8 cellular contexts compared by ENCODE assay signal in genomic region chr16:31265329-31266245, GRCh38. TPM values are rescaled to one million over a fixed set of nuclear protein-coding genes. Genes with fewer than 3 reads are reported as not detected.
DNase-seq lines count a peak whose midpoint lies in the region; ATAC-seq and TF ChIP-seq lines count a peak whose summit lies in the region.

No MANE protein-coding gene starts in this region.

- peaks cover 39% of the 10 kb centered on the region for H3K4me1 Mint-ChIP-seq in memory B cell

- peak overlapping the region; percentile 93 for H3K27ac Mint-ChIP-seq in memory B cell

- H3K27me3 ChIP-seq in HCT116 (ENCODE audit: insufficient read depth, low read length) (no peaks in the 10 kb centered on the region), upper lobe of right lung (no peaks in the 10 kb centered on the region)

- RAD21 ChIA-PET in HCT116 (lab: Charles Lee; ENCODE audit: low non-redundant PET in 1 of 2, low total read pairs in 2 of 2, uncharacterized antibody in 2 of 2, unreplicated experiment in 2 of 2) = no interaction called here

- no peaks in the 10 kb centered on the region for H3K9me3 Mint-ChIP-seq in memory B cell

- H3K27ac ChIP-seq in HCT116 (ENCODE audit: low read depth, low read length) (no peak overlapping the region), upper lobe of right lung (no peak overlapping the region)

- H3K4me3 ChIP-seq in GM12875 (ENCODE audit: low read depth, low read length) (no peak overlapping the region), HCT116 (replicated peaks in 1 of 2; ENCODE audit: low read depth in 1 of 2, low read length in 2 of 2) (no peak overlapping the region), upper lobe of right lung (no peak overlapping the region)

- TF ChIP-seq CTCF in GM12875 (IDR thresholded peaks at IDR 0.05; ENCODE audit: borderline replicate concordance, insufficient read depth, low read depth, low read length) (0 out of 2 replicates have a peak, but pooled peaks have one; percentile 11), HCT116 (IDR thresholded peaks at IDR 0.05 in 2 of 3, conservative IDR thresholded peaks at IDR 0.05 in 1 of 3; ENCODE audit: borderline replicate concordance in 1 of 3, insufficient read depth in 1 of 3, low read depth in 2 of 3, low read length in 2 of 3) (no peak; a peak in 3 of 6 replicates), upper lobe of right lung (IDR thresholded peaks at IDR 0.05) (no peak)

- TF ChIP-seq POLR2A in HCT116 (IDR thresholded peaks at IDR 0.05; ENCODE audit: borderline replicate concordance, extremely low read depth, insufficient read depth, insufficient read length) = no peak

- H3K27me3 Mint-ChIP-seq in memory B cell = no peaks in the 10 kb centered on the region

- no peak overlapping the region for H2AFZ ChIP-seq in HCT116 (ENCODE audit: low read depth, low read length, poor library complexity, severe bottlenecking)

- CTCF ChIA-PET in HCT116 (lab: Charles Lee) = no interaction called here

- DNase-seq in HCT116 (ENCODE audit: low read depth, low spot score) (no peak), NCI-H226 (peak; percentile 82), memory B cell (ENCODE audit: low spot score in 2 of 2) (peak; percentile 41 to 53), upper lobe of right lung (peak; percentile 64), dedifferentiated amniotic fluid mesenchymal stem cell (ENCODE audit: extremely low spot score) (no peak), retina (no peak)
- DNase-seq in activated T-helper 9 cell treated with anti-CD3 and anti-CD28 coated beads, Interleukin-2, amount 50 U/mL, for 16 hours (ENCODE audit: low read depth) = peak; percentile 63

- BruUV-seq in HCT116 (replicated peaks; lab: Mats Ljungman, UMichigan) = no TSS peak

- no peaks in the 10 kb centered on the region for H3K9me2 ChIP-seq in HCT116 (ENCODE audit: insufficient read depth)

- H3K4me1 ChIP-seq in HCT116 (ENCODE audit: control insufficient read depth in 1 of 2, insufficient read depth in 2 of 2, low read length in 2 of 2) (peaks cover 0 to 11% of the 10 kb centered on the region in 2 experiments; a peak in 1 of 4 replicates), upper lobe of right lung (peaks cover 6% of the 10 kb centered on the region)

- no peak; the same call in 1 of the 2 replicates for TF ChIP-seq RAD21 in HCT116 (IDR thresholded peaks at IDR 0.05; ENCODE audit: low read depth)

- no peaks in the 10 kb centered on the region for H3K79me2 ChIP-seq in HCT116 (ENCODE audit: insufficient read depth, low read length)

- no peaks in the 10 kb centered on the region for H4K20me1 ChIP-seq in HCT116 (ENCODE audit: insufficient read depth)

- H3K36me3 Mint-ChIP-seq in memory B cell = peaks cover 28% of the 10 kb centered on the region

- POLR2A ChIA-PET in HCT116 (lab: Charles Lee) = no interaction called here

- no peaks in the 10 kb centered on the region for H3K36me3 ChIP-seq in HCT116 (ENCODE audit: control insufficient read depth in 1 of 2, insufficient read depth in 2 of 2, low read length in 2 of 2)
- H3K36me3 ChIP-seq in upper lobe of right lung = no peaks in the 10 kb centered on the region

- H3K4me2 ChIP-seq in HCT116 (ENCODE audit: low read length) = peak overlapping the region; percentile 34

- intact Hi-C loops in HCT116 (cut with micrococcal nuclease) = no loop called here
- intact Hi-C loops in upper lobe of right lung (cut with DNase I) = no loop called here

- peak; percentile 82 for ATAC-seq in HCT116
- ATAC-seq in memory B cell (ENCODE audit: low read depth) = peak; percentile 95
- peak; percentile 76 for ATAC-seq in upper lobe of right lung

- H3K4me3 Mint-ChIP-seq in memory B cell = peak overlapping the region; percentile 71

- no peaks in the 10 kb centered on the region for H3K9me3 ChIP-seq in HCT116 (ENCODE audit: control insufficient read depth in 1 of 2, insufficient read depth in 1 of 2, low read depth in 1 of 2, low read length in 2 of 2)
- no peaks in the 10 kb centered on the region for H3K9me3 ChIP-seq in upper lobe of right lung

- H3K9ac ChIP-seq in HCT116 (ENCODE audit: low read length) = no peak overlapping the region

TF ChIP-seq in HCT116, 20 proteins besides CTCF, POLR2A, EP300 and RAD21:
- no peak for TF ChIP-seq YY1 (IDR thresholded peaks at IDR 0.05; ENCODE audit: extremely low read depth, insufficient replicate concordance, low read depth, low read length)
- no peak for TF ChIP-seq EZH2 (IDR thresholded peaks at IDR 0.05)
- TF ChIP-seq SP1 (IDR thresholded peaks at IDR 0.05; ENCODE audit: low read depth) = no peak
- TF ChIP-seq TCF7L2 (IDR thresholded peaks at IDR 0.05; ENCODE audit: borderline replicate concordance, extremely low read depth, insufficient read depth, insufficient read length) = no peak
- no peak for TF ChIP-seq POLR2AphosphoS5 (IDR thresholded peaks at IDR 0.05; ENCODE audit: low read depth, low read length)
- no peak for TF ChIP-seq ATF3 (IDR thresholded peaks at IDR 0.05)
- TF ChIP-seq CEBPB (IDR thresholded peaks at IDR 0.05; ENCODE audit: low read depth) = no peak
- no peak for TF ChIP-seq SIN3A (IDR thresholded peaks at IDR 0.05; ENCODE audit: low read depth)
- TF ChIP-seq EZH2phosphoT487 (IDR thresholded peaks at IDR 0.05; ENCODE audit: borderline replicate concordance) = no peak
- TF ChIP-seq EGR1 (IDR thresholded peaks at IDR 0.05; ENCODE audit: low read depth) = no peak
- TF ChIP-seq CBX3 (IDR thresholded peaks at IDR 0.05; ENCODE audit: low read depth) = no peak

RNA-seq across cellular contexts. Expression of gene ITGAM, which starts 5.8 kb away (rescaled TPM):
- total RNA-seq in HCT116 (2021; ENCODE audit: unreplicated experiment) (1.7 TPM), upper lobe of right lung (44.8 TPM)
- polyA plus RNA-seq in HCT116 (2012) = 0.18 and 0.30 TPM in 2 replicates

RNA-seq across cellular contexts. Expression of gene PYDC1, which starts 48.7 kb away (rescaled TPM):
- not detected for total RNA-seq in HCT116 (2021; ENCODE audit: unreplicated experiment)
- polyA plus RNA-seq in HCT116 (2012) = 0.29 and 0.31 TPM in 2 replicates
- total RNA-seq in upper lobe of right lung = not detected

RNA-seq across cellular contexts. Expression of gene TRIM72, which starts 51.7 kb away (rescaled TPM):
- 43.8 TPM for total RNA-seq in HCT116 (2021; ENCODE audit: unreplicated experiment)
- polyA plus RNA-seq in HCT116 (2012) = 24.6 and 26.2 TPM in 2 replicates
- 0.17 TPM for total RNA-seq in upper lobe of right lung

Comparison
In these comparisons a context has a peak if more than half of its experiments do, and no peak if none do; other contexts are left out.
1. DNase-seq: peak in NCI-H226 (single experiment), activated T-helper 9 cell treated with anti-CD3 and anti-CD28 coated beads, Interleukin-2, amount 50 U/mL, for 16 hours (single experiment), memory B cell (2 of 2) and upper lobe of right lung (single experiment); none in HCT116 (single experiment), dedifferentiated amniotic fluid mesenchymal stem cell (single experiment) and retina (single experiment).
2. RNA of gene ITGAM, which starts 5.8 kb away (total RNA-seq): 44.8 TPM in upper lobe of right lung (single experiment); 1.7 TPM in HCT116 (single experiment); every median in the first group is over 10 times any median in the second.
3. RNA of gene TRIM72, which starts 51.7 kb away (total RNA-seq): 43.8 TPM in HCT116 (single experiment); 0.17 TPM in upper lobe of right lung (single experiment); every median in the first group is over 10 times any median in the second.
4. Peak in every context shown above with its lines, with median percentiles within 50 percentile points of each other: ATAC-seq.